ENCODE assay signal across 25 cellular contexts in genomic region chr20:62014488-62014775, GRCh38.
"Had no signal": no experiment of that assay in that cellular context is flagged by ENCODE, and none has a peak within 500 bp of the region (broad histone marks: within the 10 kb centered on the region; RNA-seq: fewer than 3 reads in every experiment).

No MANE protein-coding gene starts in this region.

- DNase-seq: cortex of kidney; effector memory CD8-positive, alpha-beta T cell; erythroblast; esophagus squamous epithelium; foreskin melanocyte; naive B cell; stimulated activated CD4-positive, alpha-beta T cell treated with anti-CD3 and anti-CD28 coated beads, Interleukin-12 subunit alpha, Interleukin-12 subunit beta, amount 100 ng/mL, for 4 hours; stimulated activated CD4-positive, alpha-beta T cell treated with anti-CD3 and anti-CD28 coated beads, Interleukin-1b, Interleukin-23, amount 100 ng/mL, for 48 hours; stimulated activated CD4-positive, alpha-beta T cell treated with anti-CD3 and anti-CD28 coated beads, Interleukin-4, amount 100 ng/mL, for 24 hours; stimulated activated naive CD8-positive, alpha-beta T cell treated with anti-CD3 and anti-CD28 coated beads, Interleukin-15, Interleukin-2, amounts not matched to agents 100 U/mL and 50 U/mL, for 24 hours; testis; tibial artery had no signal

- FAIRE-seq: endometrium, keratinocyte had no signal

- H3K27me3 ChIP-seq: esophagus squamous epithelium, right atrium auricular region, testis, tibial artery had no signal

- H3K4me3 ChIP-seq: esophagus squamous epithelium, lung, mucosa of descending colon, prostate gland, right atrium auricular region, smooth muscle cell, testis, tibial artery had no signal

- H3K9me3 ChIP-seq: esophagus squamous epithelium, mucosa of descending colon, prostate gland, right atrium auricular region, testis, tibial artery had no signal

- ATAC-seq: effector memory CD8-positive, alpha-beta T cell; mucosa of descending colon; sciatic nerve; stimulated activated memory B cell treated with anti-CD40 and anti-IgM and Interleukin-4, amounts not matched to agents 10 μg/mL and 1 μg/mL and 100 μg/mL, for 72 hours; stimulated activated naive CD8-positive, alpha-beta T cell treated with anti-CD3 and anti-CD28 coated beads, Interleukin-15, Interleukin-2, amounts not matched to agents 100 U/mL and 50 U/mL, for 24 hours had no signal

- H3K4me2 ChIP-seq: smooth muscle cell had no signal

- H3K4me3 Mint-ChIP-seq: effector memory CD8-positive, alpha-beta T cell; memory B cell; natural killer cell treated with Interleukin-12 subunit alpha and Interleukin-12 subunit beta and Interleukin-15 and Interleukin-18, amount 100 ng/mL, for 72 hours; neural crest cell; stimulated activated memory B cell treated with anti-CD40 and anti-IgM and Interleukin-4, amounts not matched to agents 10 μg/mL and 1 μg/mL and 100 μg/mL, for 72 hours; type B pancreatic cell had no signal

- H3K27me3 Mint-ChIP-seq: effector memory CD8-positive, alpha-beta T cell; memory B cell; naive B cell; natural killer cell treated with Interleukin-12 subunit alpha and Interleukin-12 subunit beta and Interleukin-15 and Interleukin-18, amount 100 ng/mL, for 72 hours; stimulated activated memory B cell treated with anti-CD40 and anti-IgM and Interleukin-4, amounts not matched to agents 10 μg/mL and 1 μg/mL and 100 μg/mL, for 72 hours; type B pancreatic cell had no signal

- H3K9me3 Mint-ChIP-seq: effector memory CD8-positive, alpha-beta T cell; memory B cell; naive B cell; natural killer cell treated with Interleukin-12 subunit alpha and Interleukin-12 subunit beta and Interleukin-15 and Interleukin-18, amount 100 ng/mL, for 72 hours; neural crest cell; stimulated activated memory B cell treated with anti-CD40 and anti-IgM and Interleukin-4, amounts not matched to agents 10 μg/mL and 1 μg/mL and 100 μg/mL, for 72 hours; type B pancreatic cell had no signal

- H3K27ac ChIP-seq: esophagus squamous epithelium, prostate gland, right atrium auricular region, testis, tibial artery had no signal

- H3K27ac Mint-ChIP-seq: natural killer cell treated with Interleukin-12 subunit alpha and Interleukin-12 subunit beta and Interleukin-15 and Interleukin-18, amount 100 ng/mL, for 72 hours; type B pancreatic cell had no signal

- H3K4me1 Mint-ChIP-seq: neural crest cell had no signal

- H3K36me3 Mint-ChIP-seq: naive B cell; natural killer cell treated with Interleukin-12 subunit alpha and Interleukin-12 subunit beta and Interleukin-15 and Interleukin-18, amount 100 ng/mL, for 72 hours; type B pancreatic cell had no signal
